ENCODE assay signal across 13 cellular contexts in genomic region chr15:48385431-48385830, GRCh38. TPM values are rescaled to one million over a fixed set of nuclear protein-coding genes. Genes with fewer than 3 reads are reported as not detected.
DNase-seq lines count a peak whose midpoint lies in the region; ATAC-seq, FAIRE-seq and TF ChIP-seq lines count a peak whose summit lies in the region.
"Had no signal": no experiment of that assay in that cellular context is flagged by ENCODE, and none has a peak within 500 bp of the region (broad histone marks: within the 10 kb centered on the region; RNA-seq: fewer than 3 reads in every experiment).

No MANE protein-coding gene starts in this region.

- no peaks in the 10 kb centered on the region for H3K27me3 ChIP-seq in keratinocyte (ENCODE audit: control insufficient read depth, extremely low read depth, insufficient read depth, low read length)
- no peaks in the 10 kb centered on the region for H3K27me3 ChIP-seq in BE2C

- no peak overlapping the region for H3K4me2 ChIP-seq in keratinocyte (ENCODE audit: control insufficient read depth, extremely low read depth, insufficient read depth, low read depth, low read length)

- H3K9ac ChIP-seq in keratinocyte (ENCODE audit: control insufficient read depth, extremely low read depth, insufficient read depth, low read length) = no peak overlapping the region

- TF ChIP-seq CTCF in cardiac fibroblast (IDR thresholded peaks at IDR 0.05; ENCODE audit: low read depth, low read length) = no peak
- no peak for TF ChIP-seq CTCF in keratinocyte (optimal IDR thresholded peaks at IDR 0.05 in 1 of 3, IDR thresholded peaks at IDR 0.05 in 1 of 3, conservative IDR thresholded peaks at IDR 0.05 in 1 of 3; ENCODE audit: extremely low read depth in 1 of 3, insufficient read depth in 2 of 3, low read length in 3 of 3)
- TF ChIP-seq CTCF in BE2C (IDR thresholded peaks at IDR 0.05; ENCODE audit: low read depth, low read length) = no peak

- ATAC-seq in GM21717 (IDR thresholded peaks at IDR 0.05; ENCODE audit: unreplicated experiment) (no peak), GM19395 (IDR thresholded peaks at IDR 0.05; ENCODE audit: unreplicated experiment) (no peak), GM21515 (IDR thresholded peaks at IDR 0.05; ENCODE audit: unreplicated experiment) (no peak)

- H3K79me2 ChIP-seq in keratinocyte (ENCODE audit: control insufficient read depth, insufficient read depth, low read length) = no peaks in the 10 kb centered on the region

- H3K4me1 ChIP-seq in keratinocyte (ENCODE audit: control insufficient read depth, extremely low read depth, insufficient read depth, low read length) = peaks cover 36% of the 10 kb centered on the region
- no peaks in the 10 kb centered on the region for H3K4me1 ChIP-seq in BE2C

- H3K27ac ChIP-seq in keratinocyte (ENCODE audit: control insufficient read depth, insufficient read depth, low read length) = peak overlapping the region; percentile 10

- H4K20me1 ChIP-seq in keratinocyte (ENCODE audit: control insufficient read depth, extremely low read depth, insufficient read depth, low read length) = no peaks in the 10 kb centered on the region

- DNase-seq in AG08395 (ENCODE audit: low spot score) (peak; percentile 96), HS-5 (ENCODE audit: low read depth) (peak; percentile 97), cardiac fibroblast (ENCODE audit: low read depth in 2 of 2) (peak; percentile 78 to 82), keratinocyte (ENCODE audit: low read depth, low spot score) (no peak), BE2C (no peak)
- DNase-seq: DMS79; NCI-H2171; stimulated activated CD8-positive, alpha-beta memory T cell treated with anti-CD3 and anti-CD28 coated beads, Interleukin-4, amount 100 ng/mL, for 48 hours had no signal

- FAIRE-seq in keratinocyte (lab: Jason Lieb, UNC) = peak; percentile 74
- FAIRE-seq: GM18507, urothelium cell line had no signal

- no peak overlapping the region for H3K4me3 ChIP-seq in cardiac fibroblast (replicated peaks in 1 of 2; ENCODE audit: low read depth in 2 of 2, low read length in 2 of 2)
- H3K4me3 ChIP-seq in keratinocyte (ENCODE audit: control insufficient read depth in 2 of 3, extremely low read depth in 1 of 3, insufficient read depth in 2 of 3, low read depth in 1 of 3, low read length in 3 of 3) = no peak overlapping the region
- no peak overlapping the region for H3K4me3 ChIP-seq in BE2C (ENCODE audit: low read depth, low read length)

- H3K36me3 ChIP-seq in keratinocyte (ENCODE audit: control insufficient read depth in 2 of 2, extremely low read depth in 1 of 2, insufficient read depth in 2 of 2, low read length in 2 of 2) (no peaks in the 10 kb centered on the region), BE2C (no peaks in the 10 kb centered on the region)

- no peaks in the 10 kb centered on the region for H3K9me1 ChIP-seq in keratinocyte (ENCODE audit: control insufficient read depth, extremely low read depth, insufficient read depth, low read length)

- H3K9me3 ChIP-seq in keratinocyte (ENCODE audit: control insufficient read depth, low read depth, low read length) = no peaks in the 10 kb centered on the region
- no peaks in the 10 kb centered on the region for H3K9me3 ChIP-seq in BE2C

- no peak overlapping the region for H2AFZ ChIP-seq in keratinocyte (ENCODE audit: control insufficient read depth, low read length)

- dilution Hi-C loops in keratinocyte (cut with MboI; ENCODE audit: extremely low pct_ligation_motif_present, low sequenced_read_pairs) = no loop called here

RNA-seq across cellular contexts. Expression of gene DUT, which starts 54.2 kb away (rescaled TPM):
- polyA plus RNA-seq in keratinocyte = 46.2 to 79.8 TPM (median 52.5 TPM) in 3 replicates
- 70.3 TPM for polyA plus RNA-seq in keratinocyte (2011; ENCODE audit: low read depth)
- polyA plus RNA-seq in keratinocyte (2011; cell fraction: cytosol; rRNA removed) = 38.2 and 45.0 TPM in 2 replicates
- polyA plus RNA-seq in keratinocyte (2011; cell fraction: nucleus; rRNA removed) = 35.1 and 71.5 TPM in 2 replicates
- polyA plus RNA-seq in keratinocyte (2012; ENCODE audit: low replicate concordance) = 57.4 and 70.3 TPM in 2 replicates
- 4.3 to 8.8 TPM (median 5.5 TPM) in 3 replicates for polyA minus RNA-seq in keratinocyte
- 50.3 TPM for polyA minus RNA-seq in keratinocyte (2011; cell fraction: cytosol; rRNA and poly(A)+ RNA removed)
- 8.8 and 11.3 TPM in 2 replicates for polyA minus RNA-seq in keratinocyte (2011; cell fraction: nucleus; rRNA and poly(A)+ RNA removed)
- 124 TPM for polyA plus RNA-seq in BE2C (2012; ENCODE audit: insufficient read depth, insufficient read length, low read depth)

Comparison
In these comparisons a context has a peak if more than half of its experiments do, and no peak if none do; other contexts are left out.
1. DNase-seq: peak in AG08395 (single experiment), HS-5 (single experiment) and cardiac fibroblast (2 of 2); none in keratinocyte (single experiment) and BE2C (single experiment).